ENCODE assay signal across 7 cellular contexts in genomic region chr22:45010532-45010900, GRCh38. TPM values are rescaled to one million over a fixed set of nuclear protein-coding genes. Genes with fewer than 3 reads are reported as not detected.
A peak's percentile ranks its signal among the peaks of the same experiment; 100 is the strongest.
DNase-seq lines count a peak whose midpoint lies in the region; ATAC-seq and TF ChIP-seq lines count a peak whose summit lies in the region.

No MANE protein-coding gene starts in this region.

- H3K9me3 ChIP-seq in HAP-1 (no peaks in the 10 kb centered on the region), smooth muscle cell (replicated peaks; ENCODE audit: low read depth) (no peaks in the 10 kb centered on the region)

- TF ChIP-seq CTCF in foreskin fibroblast (IDR thresholded peaks at IDR 0.05; ENCODE audit: low read depth, low read length): no peak
- TF ChIP-seq CTCF in smooth muscle cell (IDR thresholded peaks at IDR 0.05; ENCODE audit: borderline replicate concordance, insufficient read depth, poor library complexity, severe bottlenecking): no peak

- H3K9ac ChIP-seq in smooth muscle cell (ENCODE audit: low read depth): peak overlapping the region; percentile 12

- no peak for ATAC-seq in SK-N-SH treated with all-trans-retinoic acid at 6 μM for 48 hours
- no peak for ATAC-seq in HG02588 (IDR thresholded peaks at IDR 0.05; ENCODE audit: unreplicated experiment)

- in situ Hi-C loops in HAP-1 (cut with MboI; ENCODE audit: low sequenced_read_pairs): no loop called here

- H3F3A ChIP-seq in smooth muscle cell (ENCODE audit: low read depth): peaks cover 9% of the 10 kb centered on the region

- no peak overlapping the region for H3K27ac ChIP-seq in smooth muscle cell (ENCODE audit: low read depth)

- peak overlapping the region; percentile 72 for H3K4me3 ChIP-seq in HAP-1
- peak overlapping the region; percentile 55 to 57 for H3K4me3 ChIP-seq in foreskin fibroblast (ENCODE audit: low read depth in 1 of 2, low read length in 2 of 2)
- peak overlapping the region; percentile 55 for H3K4me3 ChIP-seq in smooth muscle cell

- H3K36me3 ChIP-seq in HAP-1 (replicated peaks): no peaks in the 10 kb centered on the region
- no peaks in the 10 kb centered on the region for H3K36me3 ChIP-seq in smooth muscle cell (ENCODE audit: low read depth)

- H3K79me2 ChIP-seq in smooth muscle cell (ENCODE audit: low read depth): no peaks in the 10 kb centered on the region

- H3K4me1 ChIP-seq in HAP-1 (peaks cover 3% of the 10 kb centered on the region; the same call in 1 of the 2 replicates), smooth muscle cell (ENCODE audit: low read depth) (peaks cover 6% of the 10 kb centered on the region)

- peak overlapping the region; percentile 95 for H2AFZ ChIP-seq in smooth muscle cell (ENCODE audit: low read depth)

- no peaks in the 10 kb centered on the region for H4K20me1 ChIP-seq in smooth muscle cell (ENCODE audit: low read depth)

- WGBS in smooth muscle cell (ENCODE audit: low lambda C conversion rate): 9% methylated on average over 17 of the region's 17 CpGs

- H3K27me3 ChIP-seq in HAP-1 (ENCODE audit: low read depth): no peaks in the 10 kb centered on the region
- peaks cover 2% of the 10 kb centered on the region for H3K27me3 ChIP-seq in smooth muscle cell (ENCODE audit: low read depth)

- DNase-seq in HAP-1 (ENCODE audit: low spot score in 2 of 2): peak in 1 of 2 experiments; percentile 23
- no peak for DNase-seq in foreskin fibroblast
- no peak for DNase-seq in smooth muscle cell (lab: John Stamatoyannopoulos, UW; ENCODE audit: unreplicated experiment)
- DNase-seq in cerebellar cortex (ENCODE audit: low spot score): no peak
- no peak for DNase-seq in NCI-H2081 (lab: John Stamatoyannopoulos, UW)

- H3K4me2 ChIP-seq in smooth muscle cell: peak overlapping the region; percentile 97

TF ChIP-seq in SK-N-SH treated with all-trans-retinoic acid at 6 μM for 48 hours, 23 proteins besides CTCF, POLR2A, EP300 and RAD21:
- TF ChIP-seq ZFP3 (CRISPR knock-in tag; IDR thresholded peaks at IDR 0.05): no peak
- 0 out of 2 replicates have a peak, but pooled peaks have one; percentile 27 for TF ChIP-seq TCF4 (CRISPR knock-in tag; IDR thresholded peaks at IDR 0.05; ENCODE audit: borderline replicate concordance)

RNA-seq across cellular contexts. Expression of gene PHF21B, which starts 0.7 kb away (rescaled TPM):
- total RNA-seq in smooth muscle cell: 0.13 and 0.18 TPM in 2 replicates
- 0.13 and 0.15 TPM in 2 replicates for polyA plus RNA-seq in smooth muscle cell
